In the genomic region with DNA sequence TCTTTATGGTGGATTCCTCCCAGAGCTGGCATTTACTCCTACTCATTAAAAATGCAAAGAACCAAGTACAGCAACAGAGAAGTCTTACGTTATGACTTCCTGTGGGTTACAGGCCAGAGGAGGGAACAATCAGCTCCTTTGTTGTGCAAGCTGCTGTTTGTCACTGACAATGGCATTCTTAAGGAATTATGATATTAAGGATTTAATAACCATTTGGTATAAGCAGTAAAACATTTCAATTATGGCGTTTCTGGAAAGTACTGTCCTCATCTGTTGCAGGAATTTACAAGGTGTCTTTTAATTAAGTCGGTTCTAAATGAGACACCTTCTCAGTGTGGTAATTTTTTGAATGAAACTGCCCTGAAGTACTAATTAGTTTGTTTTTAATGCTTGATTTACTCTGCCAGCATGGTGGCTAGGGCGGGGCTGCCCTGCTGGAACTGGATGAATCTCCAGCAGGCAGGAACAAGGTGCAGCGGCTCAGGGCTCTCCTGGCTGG, we compare ENCODE assay signal across 10 cellular contexts. TPM values are rescaled to one million over a fixed set of nuclear protein-coding genes. Genes with fewer than 3 reads are reported as not detected.
DNase-seq lines count a peak whose midpoint lies in the region; ATAC-seq and TF ChIP-seq lines count a peak whose summit lies in the region.
"Had no signal": no experiment of that assay in that cellular context is flagged by ENCODE, and none has a peak within 500 bp of the region (broad histone marks: within the 10 kb centered on the region; RNA-seq: fewer than 3 reads in every experiment).

No MANE protein-coding gene starts in this region.

- H3K27ac Mint-ChIP-seq in T-cell (peak overlapping the region; percentile 91 to 94), immature natural killer cell (no peak overlapping the region)

- peaks cover 49 to 54% (median 53%) of the 10 kb centered on the region in 3 donors for H3K4me1 Mint-ChIP-seq in T-cell
- H3K4me1 Mint-ChIP-seq in immature natural killer cell: peaks cover 2 to 10% of the 10 kb centered on the region in 2 donors

- no peaks in the 10 kb centered on the region for H3K36me3 ChIP-seq in A673 (ENCODE audit: insufficient read depth, low read length, poor library complexity, severe bottlenecking)
- no peaks in the 10 kb centered on the region for H3K36me3 ChIP-seq in HAP-1 (replicated peaks)

- no peaks in the 10 kb centered on the region for H3K9me3 ChIP-seq in A673 (ENCODE audit: low read depth, low read length, poor library complexity, severe bottlenecking)
- no peaks in the 10 kb centered on the region for H3K9me3 ChIP-seq in HAP-1

- BruUV-seq in A673 (replicated peaks; lab: Mats Ljungman, UMichigan): no TSS peak

- CTCF ChIA-PET in A673 (lab: Charles Lee) (interaction anchor here (0.6 to 1.0 kb wide), 5 partner anchors 14 to 389 kb away, joined by 3 to 13 read pairs (median 5); no protein-coding TSS in a partner anchor), T-cell (lab: Charles Lee) (interaction anchor here in 1 of 2 donors (0.7 kb wide), 1 partner anchor 520 kb away, joined by 3 read pairs; no protein-coding TSS in a partner anchor)

- H3K27ac ChIP-seq in A673 (ENCODE audit: low read depth, low read length, poor library complexity, severe bottlenecking): peak overlapping the region; percentile 25

- DNase-seq in A673 (ENCODE audit: low spot score) (peak; percentile 93), HAP-1 (ENCODE audit: low spot score in 2 of 2) (peak; percentile 75 to 89), T-cell (no peak), iPS-NIHi7 (ENCODE audit: extremely low spot score) (peak; percentile 17), immature natural killer cell (no peak), OCI-M2 (lab: John Stamatoyannopoulos, UW; ENCODE audit: unreplicated experiment) (no peak)
- DNase-seq: activated CD4-positive, alpha-beta T cell treated with anti-CD3 and anti-CD28 coated beads for 1 hour; NCI-H187 had no signal

- H3K36me3 Mint-ChIP-seq in T-cell (no peaks in the 10 kb centered on the region), immature natural killer cell (no peaks in the 10 kb centered on the region)

- H3K27me3 Mint-ChIP-seq in T-cell (no peaks in the 10 kb centered on the region), immature natural killer cell (ENCODE audit: low read depth in 3 of 3) (peaks cover 0 to 18% (median 9%) of the 10 kb centered on the region in 3 donors)

- H3K27me3 ChIP-seq in A673 (replicated peaks; ENCODE audit: insufficient read depth, low read depth, low read length, poor library complexity) (no peaks in the 10 kb centered on the region), HAP-1 (ENCODE audit: low read depth) (no peaks in the 10 kb centered on the region)

- H3K9me3 Mint-ChIP-seq in T-cell (no peaks in the 10 kb centered on the region), immature natural killer cell (no peaks in the 10 kb centered on the region)

- ATAC-seq in T-cell (replicated peaks in 1 of 4): peak; percentile 82 to 95 (median 84)
- no peak for ATAC-seq in HG02642 (IDR thresholded peaks at IDR 0.05; ENCODE audit: poor library complexity, unreplicated experiment)
- no peak for ATAC-seq in GM19467 (IDR thresholded peaks at IDR 0.05; ENCODE audit: unreplicated experiment)

- TF ChIP-seq CTCF in A673 (conservative IDR thresholded peaks at IDR 0.05; ENCODE audit: low read depth, low read length): no peak

- in situ Hi-C loops in HAP-1 (cut with MboI; ENCODE audit: low sequenced_read_pairs): no loop called here

- no peak overlapping the region for H3K4me3 ChIP-seq in A673 (ENCODE audit: low read depth, low read length, poor library complexity, severe bottlenecking)
- H3K4me3 ChIP-seq in HAP-1: no peak overlapping the region

- POLR2A ChIA-PET in A673 (lab: Charles Lee; ENCODE audit: low non-redundant PET) (no interaction called here), T-cell (lab: Charles Lee) (no interaction called here)

- H3K4me1 ChIP-seq in A673 (ENCODE audit: insufficient read depth, low read length, poor library complexity, severe bottlenecking) (peaks cover 17% of the 10 kb centered on the region), HAP-1 (peaks cover 21% of the 10 kb centered on the region)

- intact Hi-C loops in A673 (cut with micrococcal nuclease; ENCODE audit: unreplicated experiment): loop anchor here (5.0 kb wide), 1 partner anchor 48 kb away; no protein-coding TSS in a partner anchor

- H3K4me3 Mint-ChIP-seq in T-cell: peak overlapping the region; percentile 21 to 67 (median 36)
- H3K4me3 Mint-ChIP-seq in immature natural killer cell: no peak overlapping the region

RNA-seq across cellular contexts. Expression of gene VDAC1, which starts 49.1 kb away (rescaled TPM):
- 354 and 367 TPM in 2 replicates for total RNA-seq in A673 (2021)
- 10 to 100 TPM; 45.8 to 58.7 (median 54.6) TPM for total RNA-seq in T-cell
- 100 to 1,000 TPM; 107 to 119 (median 111) TPM for polyA plus RNA-seq in immature natural killer cell

Comparison
In these comparisons a context has a peak if more than half of its experiments do, and no peak if none do; other contexts are left out.
1. DNase-seq: peak in A673 (single experiment), HAP-1 (2 of 2) and iPS-NIHi7 (single experiment); none in T-cell (0 of 34), immature natural killer cell (0 of 3) and OCI-M2 (single experiment).
2. ATAC-seq: peak in T-cell (4 of 4); none in HG02642 (single experiment) and GM19467 (single experiment).
3. H3K27ac Mint-ChIP-seq: peak in T-cell (2 of 2); none in immature natural killer cell (0 of 6).
4. H3K4me3 Mint-ChIP-seq: peak in T-cell (3 of 3); none in immature natural killer cell (0 of 5).